Comparison of ENCODE assay signal across 25 cellular contexts in the genomic region with DNA sequence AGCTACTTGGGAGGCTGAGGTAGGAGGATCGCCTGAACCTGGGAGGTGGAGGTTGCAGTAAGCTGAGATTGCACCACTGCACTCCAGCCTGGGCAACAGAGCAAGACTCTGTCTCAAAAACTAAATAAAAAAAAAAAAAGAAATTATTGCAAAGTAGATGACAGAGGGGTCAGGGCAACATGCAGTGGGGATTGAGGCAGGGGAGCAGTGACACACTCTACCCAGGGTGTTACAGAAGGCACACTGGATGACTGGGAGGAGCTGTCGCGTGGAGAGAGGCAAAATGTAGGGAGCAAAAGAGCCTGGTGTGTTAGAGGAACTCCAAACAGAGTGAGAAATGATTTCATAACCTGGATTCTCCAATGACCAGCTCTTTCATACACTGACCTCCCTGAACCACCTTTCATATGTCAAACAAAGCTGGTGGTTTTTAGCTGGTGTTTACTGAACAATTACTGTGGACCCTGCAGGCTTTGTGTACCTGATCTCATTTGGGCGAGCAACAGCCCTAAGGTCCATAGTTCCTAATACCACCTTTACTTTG. TPM values are rescaled to one million over a fixed set of nuclear protein-coding genes. Genes with fewer than 3 reads are reported as not detected.
DNase-seq lines count a peak whose midpoint lies in the region; FAIRE-seq and TF ChIP-seq lines count a peak whose summit lies in the region.
"Had no signal": no experiment of that assay in that cellular context is flagged by ENCODE, and none has a peak within 500 bp of the region (broad histone marks: within the 10 kb centered on the region; RNA-seq: fewer than 3 reads in every experiment).

No MANE protein-coding gene starts in this region.

- FAIRE-seq in bronchial epithelial cell (lab: Jason Lieb, UNC) = peak; percentile 50
- FAIRE-seq: A549, D721Med, GM12878, GM19239 had no signal

- H3K36me3 ChIP-seq in bronchial epithelial cell (ENCODE audit: control insufficient read depth, insufficient read depth, low read length) = no peaks in the 10 kb centered on the region
- H3K36me3 ChIP-seq in MG63 = no peaks in the 10 kb centered on the region
- H3K36me3 ChIP-seq in mesenchymal stem cell (ENCODE audit: control insufficient read depth in 1 of 2, insufficient read depth in 2 of 2, low read depth in 1 of 2, low read length in 2 of 2) = peaks cover 0 to 30% of the 10 kb centered on the region in 2 experiments
- H3K36me3 ChIP-seq: BE2C had no signal

- H3K27ac ChIP-seq in mesenchymal stem cell (ENCODE audit: low read length, poor library complexity, severe bottlenecking) = no peak overlapping the region
- H3K27ac ChIP-seq: A549; BLaER1 treated with 17β-estradiol and CSF1 and Interleukin-3, amounts not matched to agents 10 nM and 100 nM had no signal

- WGBS in mesenchymal stem cell = 92% methylated on average over 2 of the region's 4 CpGs

- no peaks in the 10 kb centered on the region for H3K9me3 ChIP-seq in MG63
- no peaks in the 10 kb centered on the region for H3K9me3 ChIP-seq in mesenchymal stem cell (ENCODE audit: control insufficient read depth, low read length)
- H3K9me3 ChIP-seq: A549; BE2C; BLaER1 treated with 17β-estradiol and CSF1 and Interleukin-3, amounts not matched to agents 10 nM and 100 nM had no signal

- no peak overlapping the region for H4K8ac ChIP-seq in mesenchymal stem cell (ENCODE audit: low read length)

- H2BK12ac ChIP-seq in mesenchymal stem cell (ENCODE audit: low read length in 2 of 2) = no peak overlapping the region

- peaks cover 9% of the 10 kb centered on the region for H3K4me1 ChIP-seq in mesenchymal stem cell (ENCODE audit: control insufficient read depth, insufficient read depth, low read depth, low read length)
- H3K4me1 ChIP-seq: A549, BE2C had no signal

- no peak overlapping the region for H3K4me2 ChIP-seq in mesenchymal stem cell (ENCODE audit: low read length, poor library complexity, severe bottlenecking)
- H3K4me2 ChIP-seq: A549; BLaER1 treated with 17β-estradiol and CSF1 and Interleukin-3, amounts not matched to agents 10 nM and 100 nM; GM23338 had no signal

- H3K27me3 Mint-ChIP-seq in activated T-cell treated with anti-CD3 and anti-CD28 coated beads, Interleukin-2, amount 50 U/mL, for 24 hours = no peaks in the 10 kb centered on the region
- H3K27me3 Mint-ChIP-seq: CD4-positive, alpha-beta T cell; CD8-positive, alpha-beta memory T cell had no signal

- no peak overlapping the region for H2BK5ac ChIP-seq in mesenchymal stem cell (ENCODE audit: low read depth, low read length, poor library complexity, severe bottlenecking)

- H2BK15ac ChIP-seq in mesenchymal stem cell (ENCODE audit: low read depth, poor library complexity, severe bottlenecking) = no peak overlapping the region

- H2AK5ac ChIP-seq in mesenchymal stem cell (ENCODE audit: low read length, severe bottlenecking) = no peak overlapping the region

- H3K79me1 ChIP-seq in mesenchymal stem cell (replicated peaks; ENCODE audit: low read length, poor library complexity, severe bottlenecking) = no peaks in the 10 kb centered on the region

- no peak overlapping the region for H3K4me3 Mint-ChIP-seq in activated T-cell treated with anti-CD3 and anti-CD28 coated beads, Interleukin-2, amount 50 U/mL, for 24 hours
- H3K4me3 Mint-ChIP-seq: CD14-positive monocyte; CD4-positive, alpha-beta T cell; CD8-positive, alpha-beta memory T cell; GM23338; H9 had no signal

- H2BK120ac ChIP-seq in mesenchymal stem cell (ENCODE audit: low read depth, low read length) = no peak overlapping the region

- no peak overlapping the region for H3K23ac ChIP-seq in mesenchymal stem cell (ENCODE audit: low read length in 2 of 2)

- H3K27me3 ChIP-seq in bronchial epithelial cell (ENCODE audit: control insufficient read depth, insufficient read depth, low read length) (no peaks in the 10 kb centered on the region), MG63 (no peaks in the 10 kb centered on the region), mesenchymal stem cell (ENCODE audit: control insufficient read depth in 1 of 2, insufficient read depth in 1 of 2, low read length in 2 of 2) (peaks cover 10 to 11% of the 10 kb centered on the region in 2 experiments)
- H3K27me3 ChIP-seq: BE2C; BLaER1 treated with 17β-estradiol and CSF1 and Interleukin-3, amounts not matched to agents 10 nM and 100 nM had no signal

- H3K27ac Mint-ChIP-seq in activated T-cell treated with anti-CD3 and anti-CD28 coated beads, Interleukin-2, amount 50 U/mL, for 24 hours = peak overlapping the region; percentile 61
- H3K27ac Mint-ChIP-seq: CD4-positive, alpha-beta T cell; GM23338 had no signal

- H3K18ac ChIP-seq in mesenchymal stem cell (ENCODE audit: low read depth in 1 of 2, low read length in 2 of 2) = no peak overlapping the region

- H3K9ac ChIP-seq in mesenchymal stem cell (ENCODE audit: low read length) = no peak overlapping the region

- H3K14ac ChIP-seq in mesenchymal stem cell (ENCODE audit: low read length in 2 of 2) = no peak overlapping the region

- no peak overlapping the region for H2AFZ ChIP-seq in mesenchymal stem cell (ENCODE audit: low read depth, low read length)
- H2AFZ ChIP-seq: GM23338 had no signal

- H3K4me3 ChIP-seq in bronchial epithelial cell (ENCODE audit: low read depth, low read length) (no peak overlapping the region), MG63 (no peak overlapping the region), mesenchymal stem cell (ENCODE audit: insufficient read depth in 1 of 2, low read depth in 1 of 2, low read length in 2 of 2) (no peak overlapping the region)
- H3K4me3 ChIP-seq: A549; BLaER1 treated with 17β-estradiol and CSF1 and Interleukin-3, amounts not matched to agents 10 nM and 100 nM; GM12878; GM23338 had no signal

- DNase-seq in activated T-cell treated with anti-CD3 and anti-CD28 coated beads, Interleukin-2, amount 50 U/mL, for 24 hours = no peak
- no peak for DNase-seq in activated T-cell treated with anti-CD3 and anti-CD28 coated beads, Interleukin-2, amount 50 U/mL, for 1 hour
- DNase-seq in NCI-H146 (lab: John Stamatoyannopoulos, UW) = peak; percentile 45
- DNase-seq in bronchial epithelial cell (ENCODE audit: low read depth) = no peak
- DNase-seq in MG63 = no peak
- DNase-seq in mesenchymal stem cell = no peak
- DNase-seq: 8988T; ACHN; AML-193; BE2C; CD4-positive, alpha-beta T cell; CD8-positive, alpha-beta memory T cell; DMS 273 treated with DMSO at 0.1 percent for 48 hours; DMS79; EL; GDM1; H9 had no signal

- no peak for TF ChIP-seq CTCF in bronchial epithelial cell (IDR thresholded peaks at IDR 0.05; ENCODE audit: insufficient read depth, low read length, severe bottlenecking)

- no peak overlapping the region for H4K91ac ChIP-seq in mesenchymal stem cell (ENCODE audit: low read length)

- no peaks in the 10 kb centered on the region for H3K9me3 Mint-ChIP-seq in activated T-cell treated with anti-CD3 and anti-CD28 coated beads, Interleukin-2, amount 50 U/mL, for 24 hours
- H3K9me3 Mint-ChIP-seq: CD14-positive monocyte; CD4-positive, alpha-beta T cell; CD8-positive, alpha-beta memory T cell; GM23338; H9 had no signal

- no peak overlapping the region for H3K4ac ChIP-seq in mesenchymal stem cell (ENCODE audit: low read depth in 1 of 2, low read length in 2 of 2)

- peaks cover 64% of the 10 kb centered on the region for H3K36me3 Mint-ChIP-seq in activated T-cell treated with anti-CD3 and anti-CD28 coated beads, Interleukin-2, amount 50 U/mL, for 24 hours (ENCODE audit: low read depth)

- peaks cover 10% of the 10 kb centered on the region for H3K4me1 Mint-ChIP-seq in activated T-cell treated with anti-CD3 and anti-CD28 coated beads, Interleukin-2, amount 50 U/mL, for 24 hours (ENCODE audit: low read depth)

RNA-seq across cellular contexts. Expression of a gene that starts 22.1 kb away (rescaled TPM):
- 1.6 and 1.8 TPM in 2 replicates for total RNA-seq in bronchial epithelial cell
- total RNA-seq in MG63 (2014; rRNA removed; shearing (Covaris generic); ENCODE audit: low replicate concordance) = 0.32 and 1.4 TPM in 2 replicates
- 1.3 TPM for polyA plus RNA-seq in mesenchymal stem cell (2013, experiment 1 of 2)
- 1.3 TPM for polyA plus RNA-seq in mesenchymal stem cell (2013, experiment 2 of 2)

RNA-seq across cellular contexts. Expression of a gene that starts 28.1 kb away (rescaled TPM):
- 260 and 362 TPM in 2 replicates for total RNA-seq in bronchial epithelial cell
- 891 and 917 TPM in 2 replicates for total RNA-seq in MG63 (2014; rRNA removed; shearing (Covaris generic); ENCODE audit: low replicate concordance)
- polyA plus RNA-seq in mesenchymal stem cell (2013, experiment 1 of 2) = 270 TPM
- polyA plus RNA-seq in mesenchymal stem cell (2013, experiment 2 of 2) = 269 TPM

RNA-seq across cellular contexts. Expression of a gene that starts 29.1 kb away (rescaled TPM):
- total RNA-seq in bronchial epithelial cell = 5.8 and 11.5 TPM in 2 replicates
- 30.0 and 35.7 TPM in 2 replicates for total RNA-seq in MG63 (2014; rRNA removed; shearing (Covaris generic); ENCODE audit: low replicate concordance)
- polyA plus RNA-seq in mesenchymal stem cell (2013, experiment 1 of 2) = 19.4 TPM
- 20.4 TPM for polyA plus RNA-seq in mesenchymal stem cell (2013, experiment 2 of 2)

RNA-seq across cellular contexts. Expression of a gene that starts 31.2 kb away (rescaled TPM):
- not detected in 2 replicates for total RNA-seq in bronchial epithelial cell
- total RNA-seq in MG63 (2014; rRNA removed; shearing (Covaris generic); ENCODE audit: low replicate concordance) = not detected in 2 replicates
- polyA plus RNA-seq in mesenchymal stem cell (2013, experiment 1 of 2) = not detected
- polyA plus RNA-seq in mesenchymal stem cell (2013, experiment 2 of 2) = 0.01 TPM
- total RNA-seq: GM12878, GM23338, H4 had no signal
- polyA plus RNA-seq: CD8-positive, alpha-beta memory T cell had no signal

RNA-seq across cellular contexts. Expression of a gene that starts 48.1 kb away (rescaled TPM):
- total RNA-seq in bronchial epithelial cell = 11.1 and 18.4 TPM in 2 replicates
- total RNA-seq in MG63 (2014; rRNA removed; shearing (Covaris generic); ENCODE audit: low replicate concordance) = 26.2 and 57.3 TPM in 2 replicates
- 10.1 TPM for polyA plus RNA-seq in mesenchymal stem cell (2013, experiment 1 of 2)
- polyA plus RNA-seq in mesenchymal stem cell (2013, experiment 2 of 2) = 11.1 TPM
